Comparison of ENCODE assay signal across 14 cellular contexts in genomic region chr14:71524321-71524982, GRCh38.
A peak's percentile ranks its signal among the peaks of the same experiment; 100 is the strongest.
DNase-seq lines count a peak whose midpoint lies in the region; ATAC-seq, FAIRE-seq and TF ChIP-seq lines count a peak whose summit lies in the region.
"Had no signal": no experiment of that assay in that cellular context is flagged by ENCODE, and none has a peak within 500 bp of the region (broad histone marks: within the 10 kb centered on the region; RNA-seq: fewer than 3 reads in every experiment).

No MANE protein-coding gene starts in this region.

- WGBS in transverse colon (ENCODE audit: low coverage in 1 of 2), 2 donors = 83 to 93% methylated on average over 2 to 6 of the region's 6 CpGs

- no peak for TF ChIP-seq EP300 in transverse colon (IDR thresholded peaks at IDR 0.05; ENCODE audit: low read depth)

- H3K36me3 ChIP-seq in GM06990 (ENCODE audit: control insufficient read depth, insufficient read depth, low read length) (no peaks in the 10 kb centered on the region; the same call in 1 of the 2 replicates), transverse colon (no peaks in the 10 kb centered on the region), tibial artery (no peaks in the 10 kb centered on the region)

- no peaks in the 10 kb centered on the region for H3K9me3 ChIP-seq in transverse colon
- H3K9me3 ChIP-seq in tibial artery = no peaks in the 10 kb centered on the region
- H3K9me3 ChIP-seq: SJSA1 had no signal

- peak; percentile 95 for FAIRE-seq in HTR-8/SVneo (lab: Jason Lieb, UNC)

- TF ChIP-seq CTCF in GM06990 (IDR thresholded peaks at IDR 0.05; ENCODE audit: insufficient read depth, low read length, poor library complexity, severe bottlenecking) (no peak), transverse colon (IDR thresholded peaks at IDR 0.05) (no peak), tibial artery (IDR thresholded peaks at IDR 0.05) (no peak)

- no peak for TF ChIP-seq POLR2A in transverse colon (IDR thresholded peaks at IDR 0.05)

- intact Hi-C loops in transverse colon (cut with DNase I; ENCODE audit: low total_unique reads) (no loop called here), tibial artery (cut with DNase I; ENCODE audit: low total_unique reads) (no loop called here)

- no peaks in the 10 kb centered on the region for H3K27me3 ChIP-seq in GM06990 (replicated peaks; ENCODE audit: control insufficient read depth, insufficient read depth, low read length)
- H3K27me3 ChIP-seq in transverse colon = no peaks in the 10 kb centered on the region
- H3K27me3 ChIP-seq in tibial artery = no peaks in the 10 kb centered on the region
- H3K27me3 ChIP-seq: dorsolateral prefrontal cortex, foreskin keratinocyte, SJSA1 had no signal

- H3K27ac ChIP-seq in transverse colon (no peak overlapping the region), tibial artery (no peak overlapping the region)
- H3K27ac ChIP-seq: foreskin keratinocyte, SJSA1 had no signal

- DNase-seq in GM06990 (ENCODE audit: extremely low read depth, insufficient read length) (peak; percentile 51), HTR-8/SVneo (ENCODE audit: insufficient read length, low spot score) (no peak), transverse colon (no peak), tibial artery (no peak), NCI-H2081 (lab: John Stamatoyannopoulos, UW) (no peak)
- DNase-seq in activated T-cell treated with anti-CD3 and anti-CD28 coated beads, Interleukin-2, amount 50 U/mL, for 1 hour = no peak
- DNase-seq: activated CD4-positive, alpha-beta T cell treated with anti-CD3 and anti-CD28 coated beads for 1 hour; dorsolateral prefrontal cortex; foreskin keratinocyte; NCI-H345; stimulated activated CD4-positive, alpha-beta T cell treated with anti-CD3 and anti-CD28 coated beads, Interleukin-15, amount 100 ng/mL, for 24 hours had no signal

- 0 out of 2 replicates have a peak overlapping the region, but pooled peaks have one; percentile 6 for H3K4me3 ChIP-seq in GM06990 (replicated peaks; ENCODE audit: low read depth, low read length)
- no peak overlapping the region for H3K4me3 ChIP-seq in transverse colon
- H3K4me3 ChIP-seq in tibial artery = no peak overlapping the region
- H3K4me3 ChIP-seq: dorsolateral prefrontal cortex, SJSA1 had no signal

- H3K4me1 ChIP-seq in transverse colon = peaks cover 0 to 17% (median 2%) of the 10 kb centered on the region in 4 donors
- peaks cover 0 to 9% (median 4%) of the 10 kb centered on the region in 4 donors for H3K4me1 ChIP-seq in tibial artery
- H3K4me1 ChIP-seq: foreskin keratinocyte had no signal

- in situ Hi-C loops in transverse colon (cut with MboI; ENCODE audit: low pct_ligation_motif_present in 1 of 4, low pct_unique_long_range_greater_than_20kb in 1 of 4, low sequenced_read_pairs in 3 of 4) = no loop called here

- ATAC-seq in GM19035 (IDR thresholded peaks at IDR 0.05; ENCODE audit: unreplicated experiment) = peak; percentile 53
- ATAC-seq in HG02759 (IDR thresholded peaks at IDR 0.05; ENCODE audit: unreplicated experiment) = peak; percentile 66
- ATAC-seq: foreskin keratinocyte had no signal
